Comparison of ENCODE assay signal across 7 cellular contexts in the genomic region with DNA sequence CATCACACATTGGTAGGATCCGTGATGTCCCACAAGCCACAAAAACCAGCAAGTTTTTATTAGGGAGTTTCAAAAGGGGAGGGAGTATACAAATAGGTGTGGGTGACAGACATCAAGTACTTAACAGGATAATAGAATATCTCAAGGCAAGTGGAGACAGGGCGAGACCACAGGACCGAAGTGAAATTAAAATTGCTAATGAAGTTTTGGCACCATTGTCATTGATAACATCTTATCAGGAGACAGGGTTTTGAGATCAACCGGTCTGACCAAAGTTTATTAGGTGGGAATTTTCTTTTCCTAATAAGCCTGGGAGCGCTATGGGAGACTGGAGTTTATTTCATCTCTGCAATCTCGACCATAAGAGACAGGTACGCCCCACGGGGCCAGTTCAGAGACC.
DNase-seq lines count a peak whose midpoint lies in the region; FAIRE-seq and TF ChIP-seq lines count a peak whose summit lies in the region.
"Not testable (repeated sequence)": the region's sequence is repeated elsewhere in the genome, so short reads cannot be mapped to it uniquely, and the experiment has no call there.

No MANE protein-coding gene starts in this region.

- not testable (repeated sequence) for H3K18ac ChIP-seq in H1 (ENCODE audit: extremely low read depth, low read length)

- not testable (repeated sequence) for TF ChIP-seq RAD21 in H1 (IDR thresholded peaks at IDR 0.05 in 1 of 2, conservative IDR thresholded peaks at IDR 0.05 in 1 of 2; ENCODE audit: low read depth in 2 of 2, low read length in 2 of 2)

- H3K9me3 ChIP-seq in HUES64 (ENCODE audit: insufficient read depth, low read depth, low read length); H1 (ENCODE audit: insufficient read depth in 2 of 2, low read depth in 1 of 2, low read length in 1 of 2); hepatocyte (ENCODE audit: low read depth); iPS-18a (ENCODE audit: control insufficient read depth, low read depth, low read length); smooth muscle cell (replicated peaks; ENCODE audit: low read depth): not testable (repeated sequence)

- not testable (repeated sequence) for TF ChIP-seq CTCF in H1 (IDR thresholded peaks at IDR 0.05; ENCODE audit: control extremely low read depth in 1 of 3, insufficient read depth in 1 of 3, low read depth in 1 of 3, low read length in 3 of 3); hepatocyte (IDR thresholded peaks at IDR 0.05; ENCODE audit: poor library complexity); mesothelial cell of epicardium (IDR thresholded peaks at IDR 0.05; ENCODE audit: unreplicated experiment); smooth muscle cell (IDR thresholded peaks at IDR 0.05; ENCODE audit: borderline replicate concordance, insufficient read depth, poor library complexity, severe bottlenecking)

- peaks cover 36% of the 10 kb centered on the region for H3K27me3 Mint-ChIP-seq in mesothelial cell of epicardium (ENCODE audit: low read depth)

- H2BK5ac ChIP-seq in H1 (ENCODE audit: low read depth, low read length): not testable (repeated sequence)

- not testable (repeated sequence) for DNase-seq in H7; hepatocyte (ENCODE audit: low spot score); mesothelial cell of epicardium (ENCODE audit: low spot score in 2 of 2, unreplicated experiment in 2 of 2); smooth muscle cell (lab: John Stamatoyannopoulos, UW; ENCODE audit: unreplicated experiment)
- peak in 1 of 2 experiments; percentile 49 for DNase-seq in H1 (ENCODE audit: low read depth in 1 of 2, low spot score in 2 of 2)

- H3K79me1 ChIP-seq in H1 (ENCODE audit: low read depth, low read length): not testable (repeated sequence)

- H3K27me3 ChIP-seq in H7 (ENCODE audit: control insufficient read depth, insufficient read depth, low read length); HUES64 (ENCODE audit: insufficient read depth, low read length); H1 (replicated peaks in 1 of 4; ENCODE audit: control insufficient read depth in 3 of 4, extremely low read depth in 1 of 4, insufficient read depth in 3 of 4, low read length in 3 of 4); hepatocyte; iPS-18a (ENCODE audit: control insufficient read depth, insufficient read depth, low read length): not testable (repeated sequence)
- peaks cover 27% of the 10 kb centered on the region for H3K27me3 ChIP-seq in smooth muscle cell (ENCODE audit: low read depth)

- H2BK20ac ChIP-seq in H1 (ENCODE audit: low read length): not testable (repeated sequence)

- not testable (repeated sequence) for H2BK15ac ChIP-seq in H1 (ENCODE audit: low read length)

- H3K4me3 ChIP-seq in H7 (ENCODE audit: insufficient read depth, low read depth, low read length) (peak overlapping the region; percentile 53), HUES64 (ENCODE audit: low read length) (peak overlapping the region; percentile 81), H1 (ENCODE audit: extremely low read depth in 1 of 4, insufficient read depth in 2 of 4, low read depth in 3 of 4, low read length in 4 of 4) (peak overlapping the region; percentile 26 to 59 (median 45); a peak in 3 of 8 replicates), iPS-18a (ENCODE audit: low read length) (peak overlapping the region; percentile 83), smooth muscle cell (peak overlapping the region; percentile 28)
- H3K4me3 ChIP-seq in hepatocyte: not testable (repeated sequence)

- POLR2A ChIA-PET in H1 (lab: Charles Lee; ENCODE audit: partially characterized antibody): not testable (repeated sequence)

- 3% methylated on average over 7 of the region's 8 CpGs for WGBS in HUES64
- WGBS in H1 (ENCODE audit: extremely low coverage in 1 of 2, insufficient coverage in 1 of 2, insufficient read length in 1 of 2, insufficient replicate concordance in 2 of 2, low coverage in 1 of 2, low lambda C conversion rate in 2 of 2, missing lambda C conversion rate in 1 of 2), 2 experiments: 3% methylated on average over 8 of the region's 8 CpGs; no CpG with 5 or more reads in 1 of the 2 experiments
- 8% methylated on average over 8 of the region's 8 CpGs for WGBS in hepatocyte (ENCODE audit: low lambda C conversion rate, missing lambda C conversion rate)
- 5% methylated on average over 8 of the region's 8 CpGs for WGBS in smooth muscle cell (ENCODE audit: low lambda C conversion rate)

- H2BK120ac ChIP-seq in H1 (replicated peaks; ENCODE audit: low read depth, low read length): not testable (repeated sequence)

- H3K36me3 Mint-ChIP-seq in mesothelial cell of epicardium: not testable (repeated sequence)

- H3K4me1 ChIP-seq in HUES64 (ENCODE audit: insufficient read depth, low read length) (peaks cover 13% of the 10 kb centered on the region), smooth muscle cell (ENCODE audit: low read depth) (peaks cover 11% of the 10 kb centered on the region)
- H3K4me1 ChIP-seq in H1 (replicated peaks in 1 of 4; ENCODE audit: control insufficient read depth in 3 of 4, insufficient read depth in 4 of 4, low read length in 3 of 4); hepatocyte (ENCODE audit: insufficient read depth); iPS-18a (ENCODE audit: control insufficient read depth, low read depth, low read length): not testable (repeated sequence)

- not testable (repeated sequence) for H4K91ac ChIP-seq in H1 (replicated peaks; ENCODE audit: insufficient read length, low read length)

- not testable (repeated sequence) for H3K4ac ChIP-seq in H1 (replicated peaks; ENCODE audit: insufficient read length, low read depth, low read length)

- CTCF ChIA-PET in H1 (lab: Charles Lee; ENCODE audit: partially characterized antibody): not testable (repeated sequence)

- peaks cover 0 to 15% of the 10 kb centered on the region in 2 experiments; a peak in 2 of 4 replicates for H3K79me2 ChIP-seq in H1 (ENCODE audit: control insufficient read depth in 1 of 2, insufficient read depth in 2 of 2, low read length in 2 of 2)
- not testable (repeated sequence) for H3K79me2 ChIP-seq in hepatocyte; smooth muscle cell (ENCODE audit: low read depth)

- FAIRE-seq in H1 (lab: Jason Lieb, UNC): not testable (repeated sequence)

- H3K9me3 Mint-ChIP-seq in mesothelial cell of epicardium: not testable (repeated sequence)

- H2AK5ac ChIP-seq in H1 (ENCODE audit: low read depth, low read length): not testable (repeated sequence)

- H3K14ac ChIP-seq in H1 (ENCODE audit: insufficient read length): not testable (repeated sequence)

- H2BK12ac ChIP-seq in H1 (ENCODE audit: low read depth, low read length): not testable (repeated sequence)

- peak overlapping the region; percentile 92; the same call in 1 of the 2 replicates for H3K27ac ChIP-seq in HUES64 (ENCODE audit: low read depth, low read length)
- not testable (repeated sequence) for H3K27ac ChIP-seq in H1 (ENCODE audit: low read depth, low read length); hepatocyte; iPS-18a (ENCODE audit: low read length); smooth muscle cell (ENCODE audit: low read depth)

- H4K5ac ChIP-seq in H1 (ENCODE audit: insufficient read length, low read depth, low read length): not testable (repeated sequence)

- not testable (repeated sequence) for H2AFZ ChIP-seq in H1 (ENCODE audit: low read length); hepatocyte; smooth muscle cell (ENCODE audit: low read depth)

- H3K36me3 ChIP-seq in H7 (replicated peaks; ENCODE audit: control insufficient read depth, insufficient read depth, low read length); hepatocyte (replicated peaks; ENCODE audit: insufficient read depth, low read depth); smooth muscle cell (ENCODE audit: low read depth): not testable (repeated sequence)
- H3K36me3 ChIP-seq in HUES64 (ENCODE audit: insufficient read depth, low read length): peaks cover 17% of the 10 kb centered on the region
- peaks cover 0 to 13% (median 7%) of the 10 kb centered on the region in 4 experiments; a peak in 4 of 8 replicates for H3K36me3 ChIP-seq in H1 (ENCODE audit: control insufficient read depth in 2 of 4, insufficient read depth in 4 of 4, low read length in 3 of 4)
- H3K36me3 ChIP-seq in iPS-18a (ENCODE audit: control insufficient read depth, low read depth, low read length): peaks cover 17% of the 10 kb centered on the region

- H3K9ac ChIP-seq in HUES64 (ENCODE audit: low read depth, low read length): peak overlapping the region; percentile 79
- not testable (repeated sequence) for H3K9ac ChIP-seq in H1 (replicated peaks in 1 of 4; ENCODE audit: extremely low read depth in 1 of 4, low read depth in 3 of 4, low read length in 3 of 4); smooth muscle cell (ENCODE audit: low read depth)
- H3K9ac ChIP-seq in iPS-18a (ENCODE audit: low read length): peak overlapping the region; percentile 87

- not testable (repeated sequence) for H4K20me1 ChIP-seq in H1 (replicated peaks in 1 of 2; ENCODE audit: control insufficient read depth in 1 of 2, insufficient read depth in 2 of 2, low read length in 2 of 2); hepatocyte (ENCODE audit: insufficient read depth, poor library complexity, severe bottlenecking); smooth muscle cell (ENCODE audit: low read depth)

- H3K4me3 Mint-ChIP-seq in mesothelial cell of epicardium: peak overlapping the region; percentile 59

- H3K23me2 ChIP-seq in H1 (ENCODE audit: low read depth, low read length): not testable (repeated sequence)

- not testable (repeated sequence) for H3K9me2 ChIP-seq in hepatocyte (replicated peaks; ENCODE audit: insufficient read depth)

- peaks cover 26% of the 10 kb centered on the region for H3K4me1 Mint-ChIP-seq in mesothelial cell of epicardium

- not testable (repeated sequence) for TF ChIP-seq EP300 in H1 (IDR thresholded peaks at IDR 0.05; ENCODE audit: borderline replicate concordance in 1 of 2, low read depth in 2 of 2, low read length in 2 of 2)

- not testable (repeated sequence) for TF ChIP-seq POLR2A in H1 (IDR thresholded peaks at IDR 0.05; ENCODE audit: control extremely low read depth in 1 of 2, low read depth in 2 of 2, low read length in 2 of 2)

- not testable (repeated sequence) for H4K8ac ChIP-seq in H1 (ENCODE audit: extremely low read depth, insufficient read depth, low read length)

- not testable (repeated sequence) for H3K23ac ChIP-seq in H1 (ENCODE audit: insufficient read length)

- not testable (repeated sequence) for H3F3A ChIP-seq in smooth muscle cell (ENCODE audit: low read depth)

- H3K4me2 ChIP-seq in H1 (ENCODE audit: insufficient read depth in 1 of 2, low read depth in 2 of 2, low read length in 2 of 2) (peak overlapping the region; percentile 62 to 72; a peak in 3 of 4 replicates), hepatocyte (peak overlapping the region; percentile 66), smooth muscle cell (peak overlapping the region; percentile 76)

- not testable (repeated sequence) for H3K27ac Mint-ChIP-seq in mesothelial cell of epicardium

- not testable (repeated sequence) for H3K56ac ChIP-seq in H1 (replicated peaks; ENCODE audit: insufficient read length, low read depth, low read length)
